In genomic region chr1:116948642-116949041, GRCh38 we compare ENCODE assay signal across 1 cellular context.
A peak's percentile ranks its signal among the peaks of the same experiment; 100 is the strongest.
TF ChIP-seq lines count a peak whose summit lies in the region.

No MANE protein-coding gene starts in this region.

TF ChIP-seq in K562, 482 proteins besides CTCF, POLR2A, EP300 and RAD21:
- TF ChIP-seq SMARCA5 (IDR thresholded peaks at IDR 0.05): 0 out of 2 replicates have a peak, but pooled peaks have one; percentile 39
- TF ChIP-seq RBBP5 (IDR thresholded peaks at IDR 0.05; ENCODE audit: borderline replicate concordance, insufficient read depth, low read length, poor library complexity, severe bottlenecking): no peak
- TF ChIP-seq SMAD2 (IDR thresholded peaks at IDR 0.05; ENCODE audit: low read depth, low read length): no peak
- TF ChIP-seq ZFP36 (IDR thresholded peaks at IDR 0.05; ENCODE audit: low read depth, low read length, partially characterized antibody): peak; percentile 89
- TF ChIP-seq, protein P1, sequence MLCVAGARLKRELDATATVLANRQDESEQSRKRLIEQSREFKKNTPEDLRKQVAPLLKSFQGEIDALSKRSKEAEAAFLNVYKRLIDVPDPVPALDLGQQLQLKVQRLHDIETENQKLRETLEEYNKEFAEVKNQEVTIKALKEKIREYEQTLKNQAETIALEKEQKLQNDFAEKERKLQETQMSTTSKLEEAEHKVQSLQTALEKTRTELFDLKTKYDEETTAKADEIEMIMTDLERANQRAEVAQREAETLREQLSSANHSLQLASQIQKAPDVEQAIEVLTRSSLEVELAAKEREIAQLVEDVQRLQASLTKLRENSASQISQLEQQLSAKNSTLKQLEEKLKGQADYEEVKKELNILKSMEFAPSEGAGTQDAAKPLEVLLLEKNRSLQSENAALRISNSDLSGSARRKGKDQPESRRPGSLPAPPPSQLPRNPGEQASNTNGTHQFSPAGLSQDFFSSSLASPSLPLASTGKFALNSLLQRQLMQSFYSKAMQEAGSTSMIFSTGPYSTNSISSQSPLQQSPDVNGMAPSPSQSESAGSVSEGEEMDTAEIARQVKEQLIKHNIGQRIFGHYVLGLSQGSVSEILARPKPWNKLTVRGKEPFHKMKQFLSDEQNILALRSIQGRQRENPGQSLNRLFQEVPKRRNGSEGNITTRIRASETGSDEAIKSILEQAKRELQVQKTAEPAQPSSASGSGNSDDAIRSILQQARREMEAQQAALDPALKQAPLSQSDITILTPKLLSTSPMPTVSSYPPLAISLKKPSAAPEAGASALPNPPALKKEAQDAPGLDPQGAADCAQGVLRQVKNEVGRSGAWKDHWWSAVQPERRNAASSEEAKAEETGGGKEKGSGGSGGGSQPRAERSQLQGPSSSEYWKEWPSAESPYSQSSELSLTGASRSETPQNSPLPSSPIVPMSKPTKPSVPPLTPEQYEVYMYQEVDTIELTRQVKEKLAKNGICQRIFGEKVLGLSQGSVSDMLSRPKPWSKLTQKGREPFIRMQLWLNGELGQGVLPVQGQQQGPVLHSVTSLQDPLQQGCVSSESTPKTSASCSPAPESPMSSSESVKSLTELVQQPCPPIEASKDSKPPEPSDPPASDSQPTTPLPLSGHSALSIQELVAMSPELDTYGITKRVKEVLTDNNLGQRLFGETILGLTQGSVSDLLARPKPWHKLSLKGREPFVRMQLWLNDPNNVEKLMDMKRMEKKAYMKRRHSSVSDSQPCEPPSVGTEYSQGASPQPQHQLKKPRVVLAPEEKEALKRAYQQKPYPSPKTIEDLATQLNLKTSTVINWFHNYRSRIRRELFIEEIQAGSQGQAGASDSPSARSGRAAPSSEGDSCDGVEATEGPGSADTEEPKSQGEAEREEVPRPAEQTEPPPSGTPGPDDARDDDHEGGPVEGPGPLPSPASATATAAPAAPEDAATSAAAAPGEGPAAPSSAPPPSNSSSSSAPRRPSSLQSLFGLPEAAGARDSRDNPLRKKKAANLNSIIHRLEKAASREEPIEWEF (CRISPR knock-in tag; IDR thresholded peaks at IDR 0.05): no peak
- no peak for TF ChIP-seq RBM14 (IDR thresholded peaks at IDR 0.05; ENCODE audit: borderline replicate concordance, insufficient read depth, low read depth, low read length)
- TF ChIP-seq RBM25 (IDR thresholded peaks at IDR 0.05; ENCODE audit: low read depth, low read length, severe bottlenecking): peak; percentile 97
- TF ChIP-seq, protein P2, sequence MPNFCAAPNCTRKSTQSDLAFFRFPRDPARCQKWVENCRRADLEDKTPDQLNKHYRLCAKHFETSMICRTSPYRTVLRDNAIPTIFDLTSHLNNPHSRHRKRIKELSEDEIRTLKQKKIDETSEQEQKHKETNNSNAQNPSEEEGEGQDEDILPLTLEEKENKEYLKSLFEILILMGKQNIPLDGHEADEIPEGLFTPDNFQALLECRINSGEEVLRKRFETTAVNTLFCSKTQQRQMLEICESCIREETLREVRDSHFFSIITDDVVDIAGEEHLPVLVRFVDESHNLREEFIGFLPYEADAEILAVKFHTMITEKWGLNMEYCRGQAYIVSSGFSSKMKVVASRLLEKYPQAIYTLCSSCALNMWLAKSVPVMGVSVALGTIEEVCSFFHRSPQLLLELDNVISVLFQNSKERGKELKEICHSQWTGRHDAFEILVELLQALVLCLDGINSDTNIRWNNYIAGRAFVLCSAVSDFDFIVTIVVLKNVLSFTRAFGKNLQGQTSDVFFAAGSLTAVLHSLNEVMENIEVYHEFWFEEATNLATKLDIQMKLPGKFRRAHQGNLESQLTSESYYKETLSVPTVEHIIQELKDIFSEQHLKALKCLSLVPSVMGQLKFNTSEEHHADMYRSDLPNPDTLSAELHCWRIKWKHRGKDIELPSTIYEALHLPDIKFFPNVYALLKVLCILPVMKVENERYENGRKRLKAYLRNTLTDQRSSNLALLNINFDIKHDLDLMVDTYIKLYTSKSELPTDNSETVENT (CRISPR knock-in tag; IDR thresholded peaks at IDR 0.05): no peak
- 0 out of 2 replicates have a peak, but pooled peaks have one; percentile 38 for TF ChIP-seq ADNP (tag; IDR thresholded peaks at IDR 0.05)
- peak; percentile 44 to 48; a peak in 1 of 4 replicates for TF ChIP-seq KDM1A (IDR thresholded peaks at IDR 0.05)
- peak; percentile 82 for TF ChIP-seq BCOR (IDR thresholded peaks at IDR 0.05)
